ENCODE assay signal across 1 cellular context in the genomic region with DNA sequence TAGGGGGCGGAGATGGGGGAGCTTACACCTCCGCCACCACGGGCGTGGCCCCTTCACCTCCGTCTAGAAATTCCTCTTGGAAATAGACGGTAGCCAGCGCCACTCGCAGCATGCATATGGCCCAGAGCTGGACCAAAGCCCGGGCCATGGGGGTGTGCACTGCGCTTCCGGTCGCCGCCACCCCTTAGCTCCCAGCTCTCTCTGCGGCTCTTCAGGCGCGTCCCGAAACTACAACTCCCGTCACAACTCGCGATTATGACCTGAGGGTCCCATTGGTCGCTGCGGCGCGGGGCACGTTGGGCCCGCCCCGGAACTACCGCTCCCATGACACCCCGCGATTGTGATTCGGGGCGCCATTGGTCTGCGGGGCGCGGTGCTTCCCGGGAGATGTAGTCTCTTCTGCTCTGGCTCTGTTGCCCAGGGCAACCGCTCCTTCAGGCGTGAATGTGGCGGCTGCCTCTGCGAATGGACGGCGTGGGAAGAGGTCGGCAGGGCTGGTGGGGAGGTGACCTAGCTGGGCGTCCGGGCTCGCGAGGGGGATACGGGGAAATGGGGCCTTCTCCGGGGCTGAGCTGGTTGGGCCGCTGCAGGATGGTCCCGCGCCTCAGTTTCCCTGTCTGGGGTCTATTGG.
TF ChIP-seq lines count a peak whose summit lies in the region.

C19orf44 (plus strand) TSS at position 413 of the 631 bp plus-strand sequence. CDS start 4,399 bp downstream, outside the sequence.
CALR3 (minus strand) TSS at position 186 of the 631 bp plus-strand sequence; CDS start at position 148, 38 bp downstream.

TF ChIP-seq in GM12878, 131 proteins besides CTCF, POLR2A, EP300 and RAD21 (continued from another document):
- TF ChIP-seq, protein P1, sequence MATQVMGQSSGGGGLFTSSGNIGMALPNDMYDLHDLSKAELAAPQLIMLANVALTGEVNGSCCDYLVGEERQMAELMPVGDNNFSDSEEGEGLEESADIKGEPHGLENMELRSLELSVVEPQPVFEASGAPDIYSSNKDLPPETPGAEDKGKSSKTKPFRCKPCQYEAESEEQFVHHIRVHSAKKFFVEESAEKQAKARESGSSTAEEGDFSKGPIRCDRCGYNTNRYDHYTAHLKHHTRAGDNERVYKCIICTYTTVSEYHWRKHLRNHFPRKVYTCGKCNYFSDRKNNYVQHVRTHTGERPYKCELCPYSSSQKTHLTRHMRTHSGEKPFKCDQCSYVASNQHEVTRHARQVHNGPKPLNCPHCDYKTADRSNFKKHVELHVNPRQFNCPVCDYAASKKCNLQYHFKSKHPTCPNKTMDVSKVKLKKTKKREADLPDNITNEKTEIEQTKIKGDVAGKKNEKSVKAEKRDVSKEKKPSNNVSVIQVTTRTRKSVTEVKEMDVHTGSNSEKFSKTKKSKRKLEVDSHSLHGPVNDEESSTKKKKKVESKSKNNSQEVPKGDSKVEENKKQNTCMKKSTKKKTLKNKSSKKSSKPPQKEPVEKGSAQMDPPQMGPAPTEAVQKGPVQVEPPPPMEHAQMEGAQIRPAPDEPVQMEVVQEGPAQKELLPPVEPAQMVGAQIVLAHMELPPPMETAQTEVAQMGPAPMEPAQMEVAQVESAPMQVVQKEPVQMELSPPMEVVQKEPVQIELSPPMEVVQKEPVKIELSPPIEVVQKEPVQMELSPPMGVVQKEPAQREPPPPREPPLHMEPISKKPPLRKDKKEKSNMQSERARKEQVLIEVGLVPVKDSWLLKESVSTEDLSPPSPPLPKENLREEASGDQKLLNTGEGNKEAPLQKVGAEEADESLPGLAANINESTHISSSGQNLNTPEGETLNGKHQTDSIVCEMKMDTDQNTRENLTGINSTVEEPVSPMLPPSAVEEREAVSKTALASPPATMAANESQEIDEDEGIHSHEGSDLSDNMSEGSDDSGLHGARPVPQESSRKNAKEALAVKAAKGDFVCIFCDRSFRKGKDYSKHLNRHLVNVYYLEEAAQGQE (IDR thresholded peaks at IDR 0.05; ENCODE audit: low read depth, low read length): no peak
- no peak; the same call in 1 of the 2 replicates for TF ChIP-seq CEBPZ (IDR thresholded peaks at IDR 0.05; ENCODE audit: low read depth, low read length)
- 0 out of 2 replicates have a peak, but pooled peaks have one; percentile 27 for TF ChIP-seq ATF7 (IDR thresholded peaks at IDR 0.05; ENCODE audit: low read depth)
- TF ChIP-seq MYC (IDR thresholded peaks at IDR 0.05; ENCODE audit: insufficient read depth, insufficient read length, insufficient replicate concordance, low read length, severe bottlenecking): peak; percentile 24
- peak; percentile 95 for TF ChIP-seq PKNOX1 (IDR thresholded peaks at IDR 0.05)
- TF ChIP-seq POU2F2 (IDR thresholded peaks at IDR 0.05; ENCODE audit: borderline replicate concordance, low read depth, low read length): peak; percentile 81
- TF ChIP-seq GATAD2B (conservative IDR thresholded peaks at IDR 0.05; ENCODE audit: low read depth): 0 out of 2 replicates have a peak, but pooled peaks have one; percentile 3
- TF ChIP-seq ZZZ3 (IDR thresholded peaks at IDR 0.05; ENCODE audit: control insufficient read depth, insufficient read length, low read depth): no peak
- TF ChIP-seq MTA3 (IDR thresholded peaks at IDR 0.05; ENCODE audit: borderline replicate concordance, low read length): no peak
- peak; percentile 76; the same call in 1 of the 2 replicates for TF ChIP-seq IRF3 (IDR thresholded peaks at IDR 0.05)
- TF ChIP-seq SREBF2 (IDR thresholded peaks at IDR 0.05; ENCODE audit: low read length): no peak
- peak; percentile 96 for TF ChIP-seq YY1 (IDR thresholded peaks at IDR 0.05; ENCODE audit: low read depth, low read length)
- TF ChIP-seq, protein P2, sequence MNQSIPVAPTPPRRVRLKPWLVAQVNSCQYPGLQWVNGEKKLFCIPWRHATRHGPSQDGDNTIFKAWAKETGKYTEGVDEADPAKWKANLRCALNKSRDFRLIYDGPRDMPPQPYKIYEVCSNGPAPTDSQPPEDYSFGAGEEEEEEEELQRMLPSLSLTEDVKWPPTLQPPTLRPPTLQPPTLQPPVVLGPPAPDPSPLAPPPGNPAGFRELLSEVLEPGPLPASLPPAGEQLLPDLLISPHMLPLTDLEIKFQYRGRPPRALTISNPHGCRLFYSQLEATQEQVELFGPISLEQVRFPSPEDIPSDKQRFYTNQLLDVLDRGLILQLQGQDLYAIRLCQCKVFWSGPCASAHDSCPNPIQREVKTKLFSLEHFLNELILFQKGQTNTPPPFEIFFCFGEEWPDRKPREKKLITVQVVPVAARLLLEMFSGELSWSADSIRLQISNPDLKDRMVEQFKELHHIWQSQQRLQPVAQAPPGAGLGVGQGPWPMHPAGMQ (IDR thresholded peaks at IDR 0.05; ENCODE audit: borderline replicate concordance): no peak
- peak; percentile 35 for TF ChIP-seq SMAD1 (IDR thresholded peaks at IDR 0.05; ENCODE audit: low read depth, partially characterized antibody)
- TF ChIP-seq E4F1 (IDR thresholded peaks at IDR 0.05; ENCODE audit: borderline replicate concordance, partially characterized antibody): peak; percentile 78
- TF ChIP-seq USF1 (IDR thresholded peaks at IDR 0.05; ENCODE audit: borderline replicate concordance, extremely low read length, insufficient read depth, low read depth, low read length): peak; percentile 59
